In the genomic region with DNA sequence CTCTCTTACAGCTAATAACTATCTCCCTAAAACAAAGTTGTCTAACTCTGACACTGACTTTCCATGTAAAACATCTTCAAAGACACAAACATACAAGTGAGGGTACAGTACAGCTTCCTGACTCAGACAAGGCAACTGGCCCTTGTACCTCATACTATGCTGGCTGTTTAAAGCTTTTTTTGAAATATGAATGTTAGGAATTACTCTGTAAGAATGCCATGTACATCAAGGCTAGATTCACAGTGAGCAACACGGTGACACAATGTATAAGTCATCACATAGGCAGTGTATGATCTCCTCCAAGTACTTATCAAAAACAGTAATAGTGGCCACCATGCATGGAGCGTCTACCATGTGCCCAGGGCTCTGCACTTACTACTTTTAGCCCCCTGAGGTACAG, we compare ENCODE assay signal across 20 cellular contexts. TPM values are rescaled to one million over a fixed set of nuclear protein-coding genes. Genes with fewer than 3 reads are reported as not detected.
"Had no signal": no experiment of that assay in that cellular context is flagged by ENCODE, and none has a peak within 500 bp of the region (broad histone marks: within the 10 kb centered on the region; RNA-seq: fewer than 3 reads in every experiment).

No MANE protein-coding gene starts in this region.

- H3K4me3 ChIP-seq: colonic mucosa, lower lobe of right lung, SK-N-MC, skin epidermis, transverse colon had no signal

- H3K4me1 Mint-ChIP-seq: activated CD4-positive, alpha-beta T cell treated with anti-CD3 and anti-CD28 coated beads, Interleukin-2, amount 10 ng/mL, durations not matched to agents 24 days and 14 days; activated naive CD4-positive, alpha-beta T cell treated with anti-CD3 and anti-CD28 coated beads, Interleukin-2, amount 10 ng/mL, durations not matched to agents 7 days and 5 days; immature natural killer cell; stimulated activated effector memory CD8-positive, alpha-beta T cell treated with anti-CD3 and anti-CD28 coated beads, Interleukin-12 subunit alpha, Interleukin-12 subunit beta, amount 100 ng/mL, for 72 hours; WTC11 had no signal

- H3K4me3 Mint-ChIP-seq: activated CD4-positive, alpha-beta T cell treated with anti-CD3 and anti-CD28 coated beads, Interleukin-2, amount 10 ng/mL, durations not matched to agents 24 days and 14 days; activated naive CD4-positive, alpha-beta T cell treated with anti-CD3 and anti-CD28 coated beads, Interleukin-2, amount 10 ng/mL, durations not matched to agents 7 days and 5 days; immature natural killer cell; naive B cell; stimulated activated effector memory CD8-positive, alpha-beta T cell treated with anti-CD3 and anti-CD28 coated beads, Interleukin-12 subunit alpha, Interleukin-12 subunit beta, amount 100 ng/mL, for 72 hours; WTC11 had no signal

- H3K36me3 ChIP-seq: colonic mucosa had no signal

- H3K9me3 Mint-ChIP-seq: activated CD4-positive, alpha-beta T cell treated with anti-CD3 and anti-CD28 coated beads, Interleukin-2, amount 10 ng/mL, durations not matched to agents 24 days and 14 days; activated naive CD4-positive, alpha-beta T cell treated with anti-CD3 and anti-CD28 coated beads, Interleukin-2, amount 10 ng/mL, durations not matched to agents 7 days and 5 days; activated T-helper 2 cell treated with anti-CD3 and anti-CD28 coated beads, Interferon-gamma antibody, Interleukin-2, Interleukin-4, amounts not matched to agents 10 μg/mL and 5 μg/mL and 100 μg/mL, durations not matched to agents 14 hours and 24 hours and 36 hours; immature natural killer cell; naive B cell; stimulated activated effector memory CD8-positive, alpha-beta T cell treated with anti-CD3 and anti-CD28 coated beads, Interleukin-12 subunit alpha, Interleukin-12 subunit beta, amount 100 ng/mL, for 72 hours; WTC11 had no signal

- H3K27ac Mint-ChIP-seq: activated CD4-positive, alpha-beta T cell treated with anti-CD3 and anti-CD28 coated beads, Interleukin-2, amount 10 ng/mL, durations not matched to agents 24 days and 14 days; activated naive CD4-positive, alpha-beta T cell treated with anti-CD3 and anti-CD28 coated beads, Interleukin-2, amount 10 ng/mL, durations not matched to agents 7 days and 5 days; activated T-helper 2 cell treated with anti-CD3 and anti-CD28 coated beads, Interferon-gamma antibody, Interleukin-2, Interleukin-4, amounts not matched to agents 10 μg/mL and 5 μg/mL and 100 μg/mL, durations not matched to agents 14 hours and 24 hours and 36 hours; immature natural killer cell; stimulated activated effector memory CD8-positive, alpha-beta T cell treated with anti-CD3 and anti-CD28 coated beads, Interleukin-12 subunit alpha, Interleukin-12 subunit beta, amount 100 ng/mL, for 72 hours; WTC11 had no signal

- H3K27me3 ChIP-seq: colonic mucosa, neutrophil, transverse colon had no signal

- H3K27ac ChIP-seq: colonic mucosa, lower lobe of right lung, neutrophil, SK-N-MC, skin epidermis, transverse colon had no signal

- H3K9me3 ChIP-seq: colonic mucosa, lower lobe of right lung, neutrophil, transverse colon had no signal

- DNase-seq: activated CD4-positive, alpha-beta T cell treated with anti-CD3 and anti-CD28 coated beads, Interleukin-2, amount 10 ng/mL, durations not matched to agents 24 days and 14 days; activated CD8-positive, alpha-beta memory T cell treated with anti-CD3 and anti-CD28 coated beads for 24 hours; activated naive CD4-positive, alpha-beta T cell treated with anti-CD3 and anti-CD28 coated beads, Interleukin-2, amount 10 ng/mL, durations not matched to agents 7 days and 5 days; amygdala; colonic mucosa; effector CD4-positive, alpha-beta T cell; immature natural killer cell; left cardiac atrium; lower lobe of right lung; naive B cell; posterior cingulate gyrus; T-helper 1 cell; transverse colon had no signal

- H3K4me1 ChIP-seq: colonic mucosa, lower lobe of right lung, transverse colon had no signal

- H3K27me3 Mint-ChIP-seq: activated CD4-positive, alpha-beta T cell treated with anti-CD3 and anti-CD28 coated beads, Interleukin-2, amount 10 ng/mL, durations not matched to agents 24 days and 14 days; activated naive CD4-positive, alpha-beta T cell treated with anti-CD3 and anti-CD28 coated beads, Interleukin-2, amount 10 ng/mL, durations not matched to agents 7 days and 5 days; naive B cell had no signal

RNA-seq across cellular contexts. Expression of a gene that starts 47.2 kb away (rescaled TPM):
- total RNA-seq: activated CD4-positive, alpha-beta T cell treated with anti-CD3 and anti-CD28 coated beads, Interleukin-2, amount 10 ng/mL, durations not matched to agents 24 days and 14 days; activated T-helper 2 cell treated with anti-CD3 and anti-CD28 coated beads, Interferon-gamma antibody, Interleukin-2, Interleukin-4, amounts not matched to agents 10 μg/mL and 5 μg/mL and 100 μg/mL, durations not matched to agents 14 hours and 24 hours and 36 hours; endothelial cell of umbilical vein; lower lobe of right lung; transverse colon; WTC11 had no signal
- polyA plus RNA-seq: endothelial cell of umbilical vein had no signal
